Comparison of ENCODE assay signal across 25 cellular contexts in genomic region chr16:28231763-28232162, GRCh38.
"Had no signal": no experiment of that assay in that cellular context is flagged by ENCODE, and none has a peak within 500 bp of the region (broad histone marks: within the 10 kb centered on the region; RNA-seq: fewer than 3 reads in every experiment).

No MANE protein-coding gene starts in this region.

- H3K4me1 ChIP-seq: colonic mucosa, esophagus squamous epithelium, gastrocnemius medialis, heart left ventricle, left ventricle myocardium inferior, lower lobe of right lung had no signal

- H3K27ac ChIP-seq: colonic mucosa, epithelial cell of prostate, esophagus squamous epithelium, gastrocnemius medialis, heart left ventricle, hepatocyte, left ventricle myocardium inferior, lower lobe of right lung had no signal

- H3K79me2 ChIP-seq: hepatocyte had no signal

- H3K9me3 ChIP-seq: colonic mucosa, esophagus squamous epithelium, gastrocnemius medialis, lower lobe of right lung, mucosa of descending colon had no signal

- H3K36me3 ChIP-seq: colonic mucosa, esophagus squamous epithelium, gastrocnemius medialis, heart left ventricle, left ventricle myocardium inferior, lower lobe of right lung had no signal

- H2AFZ ChIP-seq: hepatocyte had no signal

- ATAC-seq: effector memory CD8-positive, alpha-beta T cell; esophagus mucosa; gastrocnemius medialis; heart left ventricle; left colon; left lobe of liver; lower lobe of right lung; mucosa of descending colon had no signal

- DNase-seq: colonic mucosa; cortex of kidney; effector CD8-positive, alpha-beta T cell; effector memory CD8-positive, alpha-beta T cell; endodermal cell; erythroblast; esophagus squamous epithelium; foreskin fibroblast; foreskin melanocyte; gastrocnemius medialis; heart left ventricle; hypothalamus; immature natural killer cell; islet precursor cell; kidney; kidney glomerular epithelial cell; left colon; left ventricle myocardium inferior; lower lobe of right lung; mesenchymal stem cell; mucosa of descending colon had no signal

- H3K4me2 ChIP-seq: hepatocyte had no signal

- H3K27me3 ChIP-seq: colonic mucosa, esophagus squamous epithelium, gastrocnemius medialis, heart left ventricle, hepatocyte had no signal

- H3K4me3 ChIP-seq: colonic mucosa, esophagus squamous epithelium, gastrocnemius medialis, heart left ventricle, hepatocyte, left ventricle myocardium inferior, lower lobe of right lung, mucosa of descending colon had no signal
